Comparison of ENCODE assay signal across 13 cellular contexts in genomic region chr5:171481791-171482536, GRCh38.
"Had no signal": no experiment of that assay in that cellular context is flagged by ENCODE, and none has a peak within 500 bp of the region (broad histone marks: within the 10 kb centered on the region; RNA-seq: fewer than 3 reads in every experiment).

No MANE protein-coding gene starts in this region.

- H3K9me3 ChIP-seq: lower lobe of right lung, neutrophil, thyroid gland, upper lobe of left lung, vagina had no signal

- H3K4me1 ChIP-seq: lower lobe of right lung, thyroid gland, upper lobe of left lung had no signal

- ATAC-seq: left lobe of liver, natural killer cell had no signal

- H3K27me3 ChIP-seq: neutrophil, thyroid gland, upper lobe of left lung, vagina had no signal

- DNase-seq: cerebellar nuclear complex; dermis blood vessel endothelial cell; islet precursor cell; lower lobe of right lung; natural killer cell; small intestine; stimulated activated CD4-positive, alpha-beta T cell treated with anti-CD3 and anti-CD28 coated beads, Interleukin-12 subunit alpha, Interleukin-12 subunit beta, amount 100 ng/mL, for 4 hours; stimulated activated naive CD4-positive, alpha-beta T cell treated with Interleukin-2 at 50 U/mL for 16 hours; thyroid gland; upper lobe of left lung had no signal

- H3K4me3 ChIP-seq: lower lobe of right lung, thyroid gland, upper lobe of left lung, vagina had no signal

- H3K27ac ChIP-seq: lower lobe of right lung, neutrophil, thyroid gland, upper lobe of left lung, vagina had no signal

- H3K36me3 ChIP-seq: lower lobe of right lung, neutrophil, thyroid gland, upper lobe of left lung, vagina had no signal
